In genomic region chr11:61106296-61106695, GRCh38 we compare ENCODE assay signal across 32 cellular contexts. TPM values are rescaled to one million over a fixed set of nuclear protein-coding genes. Genes with fewer than 3 reads are reported as not detected.
DNase-seq lines count a peak whose midpoint lies in the region; ATAC-seq and TF ChIP-seq lines count a peak whose summit lies in the region.
"Had no signal": no experiment of that assay in that cellular context is flagged by ENCODE, and none has a peak within 500 bp of the region (broad histone marks: within the 10 kb centered on the region; RNA-seq: fewer than 3 reads in every experiment).

No MANE protein-coding gene starts in this region.

- H3K9me3 ChIP-seq in heart left ventricle: no peaks in the 10 kb centered on the region
- H3K9me3 ChIP-seq in suprapubic skin: no peaks in the 10 kb centered on the region
- H3K9me3 ChIP-seq: breast epithelium, gastroesophageal sphincter, left lung, neutrophil, psoas muscle, SK-N-SH had no signal

- H3K36me3 Mint-ChIP-seq in activated T-cell treated with anti-CD3 and anti-CD28 coated beads, Interleukin-2, amount 50 U/mL, for 72 hours (ENCODE audit: insufficient read depth in 2 of 2): peaks cover 23 to 39% of the 10 kb centered on the region in 2 donors
- peaks cover 71% of the 10 kb centered on the region for H3K36me3 Mint-ChIP-seq in activated CD8-positive, alpha-beta T cell treated with anti-CD3 and anti-CD28 coated beads for 36 hours (ENCODE audit: low read depth)
- H3K36me3 Mint-ChIP-seq in chondrocyte (ENCODE audit: low read depth): no peaks in the 10 kb centered on the region
- H3K36me3 Mint-ChIP-seq: type B pancreatic cell had no signal

- no peak for DNase-seq in activated T-cell treated with anti-CD3 and anti-CD28 coated beads, Interleukin-2, amount 50 U/mL, for 72 hours
- no peak for DNase-seq in activated T-cell treated with anti-CD3 and anti-CD28 coated beads, Interleukin-2, amount 50 U/mL, for 48 hours
- peak; percentile 8 for DNase-seq in activated CD8-positive, alpha-beta T cell treated with anti-CD3 and anti-CD28 coated beads for 36 hours
- DNase-seq in chondrocyte (ENCODE audit: low spot score) (peak; percentile 81), posterior vena cava (ENCODE audit: low spot score) (peak; percentile 42), left cardiac atrium (no peak), heart left ventricle (no peak), suprapubic skin (ENCODE audit: low spot score in 2 of 2) (no peak)
- DNase-seq: activated CD4-positive, alpha-beta T cell treated with anti-CD3 and anti-CD28 coated beads, Interleukin-2, amount 50 U/mL, for 1 hour; activated CD8-positive, alpha-beta memory T cell treated with anti-CD3 and anti-CD28 coated beads, Interleukin-2, amount 50 U/mL, for 4 hours; activated naive CD4-positive, alpha-beta T cell; anterior cingulate cortex; hippocampal formation; IMR-90; left lung; mesenchymal stem cell; NCI-H1417 treated with DMSO at 0.1 percent for 48 hours; NCI-H2081; NCI-H2227 treated with DMSO at 0.1 percent for 48 hours; NCI-H526 treated with DMSO at 0.1 percent for 48 hours; psoas muscle; SK-N-SH; T-helper 17 cell had no signal

- ATAC-seq in activated T-cell treated with anti-CD3 and anti-CD28 coated beads, Interleukin-2, amount 50 U/mL, for 72 hours (replicated peaks in 1 of 2): no peak
- no peak for ATAC-seq in activated CD8-positive, alpha-beta T cell treated with anti-CD3 and anti-CD28 coated beads for 36 hours
- ATAC-seq in left cardiac atrium (no peak), heart left ventricle (no peak)
- ATAC-seq: gastroesophageal sphincter, left lung, psoas muscle, Right ventricle myocardium inferior, sciatic nerve, T-helper 17 cell had no signal

- H3K4me1 Mint-ChIP-seq in activated T-cell treated with anti-CD3 and anti-CD28 coated beads, Interleukin-2, amount 50 U/mL, for 72 hours (ENCODE audit: low read depth): peaks cover 72% of the 10 kb centered on the region
- H3K4me1 Mint-ChIP-seq in activated CD8-positive, alpha-beta T cell treated with anti-CD3 and anti-CD28 coated beads for 36 hours (ENCODE audit: low read depth): peaks cover 63% of the 10 kb centered on the region
- H3K4me1 Mint-ChIP-seq in chondrocyte (ENCODE audit: low read depth): no peaks in the 10 kb centered on the region

- no peak for TF ChIP-seq CTCF in activated CD8-positive, alpha-beta T cell treated with anti-CD3 and anti-CD28 coated beads for 36 hours (IDR thresholded peaks at IDR 0.05)
- no peak for TF ChIP-seq CTCF in chondrocyte (IDR thresholded peaks at IDR 0.05)
- no peak for TF ChIP-seq CTCF in heart left ventricle (IDR thresholded peaks at IDR 0.05)
- TF ChIP-seq CTCF in suprapubic skin (IDR thresholded peaks at IDR 0.05): no peak

- H3K4me1 ChIP-seq in heart left ventricle (peaks cover 0 to 5% (median 0%) of the 10 kb centered on the region in 12 donors), suprapubic skin (no peaks in the 10 kb centered on the region)
- H3K4me1 ChIP-seq: breast epithelium, gastroesophageal sphincter, left lung, psoas muscle had no signal

- H3K9me3 Mint-ChIP-seq in activated T-cell treated with anti-CD3 and anti-CD28 coated beads, Interleukin-2, amount 50 U/mL, for 72 hours: no peaks in the 10 kb centered on the region
- H3K9me3 Mint-ChIP-seq in activated CD8-positive, alpha-beta T cell treated with anti-CD3 and anti-CD28 coated beads for 36 hours: no peaks in the 10 kb centered on the region
- H3K9me3 Mint-ChIP-seq in chondrocyte (ENCODE audit: low read depth): no peaks in the 10 kb centered on the region
- H3K9me3 Mint-ChIP-seq: type B pancreatic cell had no signal

- H3K27ac ChIP-seq in heart left ventricle: no peak overlapping the region
- no peak overlapping the region for H3K27ac ChIP-seq in suprapubic skin
- H3K27ac ChIP-seq: breast epithelium, gastroesophageal sphincter, left lung, neutrophil, psoas muscle had no signal

- WGBS in heart left ventricle, 4 donors: 84 to 90% (median 89%) methylated on average over 6 to 7 of the region's 7 CpGs
- WGBS in suprapubic skin: 90% methylated on average over 7 of the region's 7 CpGs

- H3K4me3 ChIP-seq in heart left ventricle (no peak overlapping the region), suprapubic skin (no peak overlapping the region)
- H3K4me3 ChIP-seq: breast epithelium, gastroesophageal sphincter, left lung, psoas muscle had no signal

- H3K27me3 Mint-ChIP-seq in activated T-cell treated with anti-CD3 and anti-CD28 coated beads, Interleukin-2, amount 50 U/mL, for 72 hours (ENCODE audit: low read depth): no peaks in the 10 kb centered on the region
- no peaks in the 10 kb centered on the region for H3K27me3 Mint-ChIP-seq in activated CD8-positive, alpha-beta T cell treated with anti-CD3 and anti-CD28 coated beads for 36 hours
- H3K27me3 Mint-ChIP-seq in chondrocyte (ENCODE audit: low read depth): no peaks in the 10 kb centered on the region
- H3K27me3 Mint-ChIP-seq: T-helper 17 cell, type B pancreatic cell had no signal

- POLR2A ChIA-PET in activated CD8-positive, alpha-beta T cell treated with anti-CD3 and anti-CD28 coated beads for 36 hours (lab: Charles Lee): interaction anchor here (1.0 to 2.8 kb wide), 7 partner anchors 12 to 119 kb away, joined by 3 to 15 read pairs (median 4); no protein-coding TSS in a partner anchor

- TF ChIP-seq POLR2A in heart left ventricle (IDR thresholded peaks at IDR 0.05) (no peak), suprapubic skin (IDR thresholded peaks at IDR 0.05) (no peak)

- intact Hi-C loops in activated CD8-positive, alpha-beta T cell treated with anti-CD3 and anti-CD28 coated beads for 36 hours (cut with micrococcal nuclease): no loop called here
- intact Hi-C loops in posterior vena cava (cut with DNase I) (no loop called here), left cardiac atrium (cut with DNase I) (no loop called here), heart left ventricle (cut with DNase I) (loop anchor here in 1 of 10 donors (10.0 kb wide), 1 partner anchor 59 kb away; the partner anchor contains the start of gene VPS37C)

- CTCF ChIA-PET in activated CD8-positive, alpha-beta T cell treated with anti-CD3 and anti-CD28 coated beads for 36 hours (lab: Charles Lee): interaction anchor here (1.1 to 1.2 kb wide), 2 partner anchors 25 to 276 kb away, joined by 3 read pairs; no protein-coding TSS in a partner anchor

- no peak overlapping the region for H3K4me3 Mint-ChIP-seq in activated T-cell treated with anti-CD3 and anti-CD28 coated beads, Interleukin-2, amount 50 U/mL, for 72 hours
- H3K4me3 Mint-ChIP-seq in activated CD8-positive, alpha-beta T cell treated with anti-CD3 and anti-CD28 coated beads for 36 hours: no peak overlapping the region
- no peak overlapping the region for H3K4me3 Mint-ChIP-seq in chondrocyte (ENCODE audit: unreplicated experiment)
- H3K4me3 Mint-ChIP-seq: T-helper 17 cell, type B pancreatic cell had no signal

- TF ChIP-seq EP300 in suprapubic skin (IDR thresholded peaks at IDR 0.05): no peak

- peak overlapping the region; percentile 75 for H3K27ac Mint-ChIP-seq in activated T-cell treated with anti-CD3 and anti-CD28 coated beads, Interleukin-2, amount 50 U/mL, for 72 hours
- peak overlapping the region; percentile 85 for H3K27ac Mint-ChIP-seq in activated CD8-positive, alpha-beta T cell treated with anti-CD3 and anti-CD28 coated beads for 36 hours
- no peak overlapping the region for H3K27ac Mint-ChIP-seq in chondrocyte (ENCODE audit: unreplicated experiment)
- H3K27ac Mint-ChIP-seq: T-helper 17 cell, type B pancreatic cell had no signal

- no peaks in the 10 kb centered on the region for H3K36me3 ChIP-seq in heart left ventricle
- H3K36me3 ChIP-seq in suprapubic skin: no peaks in the 10 kb centered on the region
- H3K36me3 ChIP-seq: breast epithelium, gastroesophageal sphincter, left lung, neutrophil had no signal

- H3K27me3 ChIP-seq in heart left ventricle (no peaks in the 10 kb centered on the region), suprapubic skin (no peaks in the 10 kb centered on the region)
- H3K27me3 ChIP-seq: breast epithelium, gastroesophageal sphincter, left lung, neutrophil had no signal

RNA-seq across cellular contexts. Expression of gene CD5, which starts 4.0 kb away (rescaled TPM):
- total RNA-seq in activated T-cell treated with anti-CD3 and anti-CD28 coated beads, Interleukin-2, amount 50 U/mL, for 72 hours: 100 to 1,000 TPM; 285 to 317 TPM
- 100 to 1,000 TPM; 214 to 215 TPM for total RNA-seq in activated CD8-positive, alpha-beta T cell treated with anti-CD3 and anti-CD28 coated beads for 36 hours
- total RNA-seq in chondrocyte (not detected in 3 replicates), posterior vena cava (under 1 TPM; 0.52 to 0.60 TPM), left cardiac atrium (under 1 TPM; 0.37 to 0.94 TPM), heart left ventricle (1 to 10 TPM in 2 of 9 donors, under 1 TPM in 6, not detected in 1; 0.12 to 6.0 (median 0.23) TPM), suprapubic skin (1 to 10 TPM in 2 of 4 donors, under 1 TPM in 1, not detected in 1; 0.96 to 1.6 (median 1.2) TPM)
- polyA plus RNA-seq in heart left ventricle: under 1 TPM in 1 of 2 donors, not detected in 1; 0.10 TPM
- total RNA-seq: G401, IMR-90, LHCN-M2, Right ventricle myocardium inferior had no signal
- polyA plus RNA-seq: BJ, IMR-90, SK-N-SH had no signal

RNA-seq across cellular contexts. Expression of gene VPS37C, which starts 54.9 kb away (rescaled TPM):
- 10 to 100 TPM; 13.0 to 14.9 TPM for total RNA-seq in activated T-cell treated with anti-CD3 and anti-CD28 coated beads, Interleukin-2, amount 50 U/mL, for 72 hours
- 1 to 10 TPM; 6.6 to 7.2 TPM for total RNA-seq in activated CD8-positive, alpha-beta T cell treated with anti-CD3 and anti-CD28 coated beads for 36 hours
- 15.3 to 20.5 TPM (median 19.6 TPM) in 3 replicates for total RNA-seq in chondrocyte
- total RNA-seq in posterior vena cava: 10 to 100 TPM; 21.6 to 31.2 TPM
- 10 to 100 TPM; 18.6 to 23.1 TPM for total RNA-seq in left cardiac atrium
- 10 to 100 TPM; 11.4 to 27.6 (median 17.1) TPM for total RNA-seq in heart left ventricle
- polyA plus RNA-seq in heart left ventricle: 10 to 100 TPM; 11.0 to 29.0 TPM
- total RNA-seq in suprapubic skin: 10 to 100 TPM; 26.4 to 36.3 (median 35.7) TPM

Comparison
In these comparisons a context has a peak if more than half of its experiments do, and no peak if none do; other contexts are left out.
1. DNase-seq: peak in activated CD8-positive, alpha-beta T cell treated with anti-CD3 and anti-CD28 coated beads for 36 hours (single experiment), chondrocyte (single experiment) and posterior vena cava (single experiment); none in activated T-cell treated with anti-CD3 and anti-CD28 coated beads, Interleukin-2, amount 50 U/mL, for 72 hours (0 of 2), activated T-cell treated with anti-CD3 and anti-CD28 coated beads, Interleukin-2, amount 50 U/mL, for 48 hours (0 of 2), left cardiac atrium (single experiment), heart left ventricle (0 of 5) and suprapubic skin (0 of 2).
2. RNA of gene CD5, which starts 4.0 kb away (total RNA-seq): 285 to 317 TPM in activated T-cell treated with anti-CD3 and anti-CD28 coated beads, Interleukin-2, amount 50 U/mL, for 72 hours and 214 to 215 TPM in activated CD8-positive, alpha-beta T cell treated with anti-CD3 and anti-CD28 coated beads for 36 hours; 0.96 to 1.6 TPM in suprapubic skin, 0.37 to 0.94 TPM in left cardiac atrium, 0.52 to 0.60 TPM in posterior vena cava, 0.12 to 6.0 TPM in heart left ventricle and not detected in chondrocyte; every median in the first group is over 10 times any median in the second.